Comparison of ENCODE assay signal across 8 cellular contexts in the genomic region with DNA sequence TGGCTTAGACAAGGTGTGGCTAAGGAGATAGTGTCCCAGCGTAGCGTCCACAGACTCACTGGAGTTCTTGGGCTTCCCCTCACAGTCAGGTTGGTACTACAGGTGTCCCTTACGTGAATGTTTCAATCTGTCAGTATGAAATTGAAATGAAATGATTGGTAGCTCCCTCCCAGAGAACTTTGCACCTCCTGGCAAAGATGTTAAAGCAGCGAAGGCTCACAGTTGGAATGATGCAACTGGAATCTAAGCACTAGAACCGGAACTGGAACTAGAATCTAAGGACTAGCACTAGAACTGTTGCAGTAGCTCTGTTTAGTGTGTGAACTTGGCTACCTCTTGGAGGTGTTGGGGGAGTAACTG. TPM values are rescaled to one million over a fixed set of nuclear protein-coding genes. Genes with fewer than 3 reads are reported as not detected.
DNase-seq lines count a peak whose midpoint lies in the region; ATAC-seq, FAIRE-seq and TF ChIP-seq lines count a peak whose summit lies in the region.

No MANE protein-coding gene starts in this region.

- ATAC-seq in left lobe of liver (peak; percentile 54), GM18858 (IDR thresholded peaks at IDR 0.05; ENCODE audit: unreplicated experiment) (no peak), HG03378 (IDR thresholded peaks at IDR 0.05; ENCODE audit: unreplicated experiment) (no peak)

- H3K27ac Mint-ChIP-seq in HFFc6: peak overlapping the region; percentile 81
- H3K27ac Mint-ChIP-seq in activated naive CD8-positive, alpha-beta T cell treated with anti-CD3 and anti-CD28 coated beads for 36 hours: peak overlapping the region; percentile 94

- peaks cover 12% of the 10 kb centered on the region; the same call in 1 of the 2 replicates for H3K36me3 Mint-ChIP-seq in HFFc6 (ENCODE audit: low read depth)
- peaks cover 11% of the 10 kb centered on the region for H3K36me3 Mint-ChIP-seq in activated naive CD8-positive, alpha-beta T cell treated with anti-CD3 and anti-CD28 coated beads for 36 hours

- H3K27me3 Mint-ChIP-seq in HFFc6 (ENCODE audit: insufficient read depth): no peaks in the 10 kb centered on the region; the same call in 1 of the 2 replicates
- H3K27me3 Mint-ChIP-seq in activated naive CD8-positive, alpha-beta T cell treated with anti-CD3 and anti-CD28 coated beads for 36 hours: no peaks in the 10 kb centered on the region

- peaks cover 6 to 11% of the 10 kb centered on the region in 2 donors for H3K4me1 ChIP-seq in uterus

- H3K4me3 ChIP-seq in uterus: peak overlapping the region; percentile 80 to 91

- no peaks in the 10 kb centered on the region for H3K9me3 ChIP-seq in uterus

- no peak for TF ChIP-seq POLR2A in uterus (IDR thresholded peaks at IDR 0.05)

- DNase-seq in AG08395 (ENCODE audit: low spot score) (peak; percentile 6), HFFc6 (no peak), left lobe of liver (ENCODE audit: low spot score) (peak; percentile 68), uterus (no peak), frontal cortex (ENCODE audit: low spot score in 2 of 2) (no peak)
- DNase-seq in activated naive CD8-positive, alpha-beta T cell treated with anti-CD3 and anti-CD28 coated beads for 36 hours: no peak

- TF ChIP-seq CTCF in HFFc6 (IDR thresholded peaks at IDR 0.05) (no peak), uterus (IDR thresholded peaks at IDR 0.05) (no peak)

- no peaks in the 10 kb centered on the region for H3K9me3 Mint-ChIP-seq in HFFc6
- H3K9me3 Mint-ChIP-seq in activated naive CD8-positive, alpha-beta T cell treated with anti-CD3 and anti-CD28 coated beads for 36 hours: no peaks in the 10 kb centered on the region

- intact Hi-C loops in uterus (cut with DNase I; ENCODE audit: low total_unique reads): no loop called here

- peaks cover 77% of the 10 kb centered on the region for H3K4me1 Mint-ChIP-seq in HFFc6 (ENCODE audit: low read depth)
- H3K4me1 Mint-ChIP-seq in activated naive CD8-positive, alpha-beta T cell treated with anti-CD3 and anti-CD28 coated beads for 36 hours: peaks cover 35% of the 10 kb centered on the region

- H3K27me3 ChIP-seq in uterus: no peaks in the 10 kb centered on the region

- no peaks in the 10 kb centered on the region for H3K36me3 ChIP-seq in uterus

- peak overlapping the region in 1 of 2 donors; percentile 79 for H3K27ac ChIP-seq in uterus

- H3K4me3 Mint-ChIP-seq in HFFc6: peak overlapping the region; percentile 99
- H3K4me3 Mint-ChIP-seq in activated naive CD8-positive, alpha-beta T cell treated with anti-CD3 and anti-CD28 coated beads for 36 hours: peak overlapping the region; percentile 97

- no peak for FAIRE-seq in frontal cortex (lab: Jason Lieb, UNC)

RNA-seq across cellular contexts. Expression of a gene that starts 1.1 kb away (rescaled TPM):
- 10 to 100 TPM; 31.8 to 39.6 (median 36.7) TPM for total RNA-seq in HFFc6 (2021; fragmentation: NEBNext Ultra II Directional; extraction: Animal tissue kit (Norgen Biotek cat#: 25700))
- 10 to 100 TPM; 16.7 to 16.8 TPM for total RNA-seq in activated naive CD8-positive, alpha-beta T cell treated with anti-CD3 and anti-CD28 coated beads for 36 hours
- total RNA-seq in left lobe of liver (74.9 TPM), uterus (10 to 100 TPM in 2 of 4 donors, 1 to 10 TPM in 1, under 1 TPM in 1; 0.51 to 20.6 (median 10.6) TPM), frontal cortex (7.3 TPM)

RNA-seq across cellular contexts. Expression of a gene that starts 1.4 kb away (rescaled TPM):
- total RNA-seq in HFFc6 (2021; fragmentation: NEBNext Ultra II Directional; extraction: Animal tissue kit (Norgen Biotek cat#: 25700)): 10 to 100 TPM; 25.2 to 29.8 (median 28.0) TPM
- 10 to 100 TPM; 28.4 to 28.5 TPM for total RNA-seq in activated naive CD8-positive, alpha-beta T cell treated with anti-CD3 and anti-CD28 coated beads for 36 hours
- total RNA-seq in left lobe of liver (12.2 TPM), uterus (10 to 100 TPM; 14.1 to 30.3 (median 23.1) TPM), frontal cortex (9.8 TPM)

RNA-seq across cellular contexts. Expression of a gene that starts 52.9 kb away (rescaled TPM):
- 10 to 100 TPM; 27.9 to 37.3 (median 32.9) TPM for total RNA-seq in HFFc6 (2021; fragmentation: NEBNext Ultra II Directional; extraction: Animal tissue kit (Norgen Biotek cat#: 25700))
- 10 to 100 TPM; 35.1 to 41.8 TPM for total RNA-seq in activated naive CD8-positive, alpha-beta T cell treated with anti-CD3 and anti-CD28 coated beads for 36 hours
- total RNA-seq in left lobe of liver (17.8 TPM), uterus (10 to 100 TPM; 16.9 to 30.9 (median 26.3) TPM), frontal cortex (14.3 TPM)

RNA-seq across cellular contexts. Expression of a gene that starts 53.0 kb away (rescaled TPM):
- 10 to 100 TPM; 24.5 to 32.8 (median 29.4) TPM for total RNA-seq in HFFc6 (2021; fragmentation: NEBNext Ultra II Directional; extraction: Animal tissue kit (Norgen Biotek cat#: 25700))
- 10 to 100 TPM; 65.9 to 66.3 TPM for total RNA-seq in activated naive CD8-positive, alpha-beta T cell treated with anti-CD3 and anti-CD28 coated beads for 36 hours
- total RNA-seq in left lobe of liver: 12.0 TPM
- 10 to 100 TPM in 3 of 4 donors, 1 to 10 TPM in 1; 5.9 to 30.2 (median 18.4) TPM for total RNA-seq in uterus
- total RNA-seq in frontal cortex: 23.6 TPM

Comparison
In these comparisons a context has a peak if more than half of its experiments do, and no peak if none do; other contexts are left out.
1. DNase-seq: peak in AG08395 (single experiment) and left lobe of liver (single experiment); none in HFFc6 (single experiment), activated naive CD8-positive, alpha-beta T cell treated with anti-CD3 and anti-CD28 coated beads for 36 hours (single experiment), uterus (0 of 2) and frontal cortex (0 of 2).